8 cellular contexts compared by ENCODE assay signal in genomic region chr6:157323924-157324276, GRCh38. TPM values are rescaled to one million over a fixed set of nuclear protein-coding genes. Genes with fewer than 3 reads are reported as not detected.
DNase-seq lines count a peak whose midpoint lies in the region; ATAC-seq and TF ChIP-seq lines count a peak whose summit lies in the region.

No MANE protein-coding gene starts in this region.

- TF ChIP-seq CTCF in GM12872 (IDR thresholded peaks at IDR 0.05; ENCODE audit: insufficient read depth, low read depth, low read length) = peak; percentile 27; the same call in 1 of the 3 replicates
- peak; percentile 27 for TF ChIP-seq CTCF in kidney epithelial cell (IDR thresholded peaks at IDR 0.05; ENCODE audit: insufficient read depth, low read length, poor library complexity, severe bottlenecking)

- no peaks in the 10 kb centered on the region for H3K27me3 ChIP-seq in kidney epithelial cell (ENCODE audit: control insufficient read depth, insufficient read depth, low read length)

- H3K36me3 ChIP-seq in kidney epithelial cell (ENCODE audit: control insufficient read depth, insufficient read depth, low read length) = no peaks in the 10 kb centered on the region

- ATAC-seq in HG02798 (IDR thresholded peaks at IDR 0.05; ENCODE audit: poor library complexity, unreplicated experiment) = peak; percentile 34

- DNase-seq in SK-N-DZ (ENCODE audit: low spot score) (peak; percentile 87), kidney epithelial cell (ENCODE audit: low read depth) (no peak), GOT3 (lab: John Stamatoyannopoulos, UW) (no peak), GM19240 (ENCODE audit: insufficient read length, low spot score) (no peak)
- peak; percentile 3 for DNase-seq in central memory CD4-positive, alpha-beta T cell
- DNase-seq in stimulated activated CD4-positive, alpha-beta T cell treated with anti-CD3 and anti-CD28 coated beads, Interleukin-2, amount 100 ng/mL, for 24 hours = peak; percentile 34 to 44

- H3K4me3 ChIP-seq in kidney epithelial cell (ENCODE audit: low read depth, low read length) = peak overlapping the region; percentile 96

RNA-seq across cellular contexts. Expression of gene TMEM242, which starts 0.6 kb away (rescaled TPM):
- 7.6 and 8.4 TPM in 2 replicates for polyA plus RNA-seq in SK-N-DZ (2014; cell fraction: cytosol; rRNA removed)
- polyA plus RNA-seq in SK-N-DZ (2014; cell fraction: nucleus; rRNA removed) = 1.9 and 8.0 TPM in 2 replicates
- 6.7 and 9.6 TPM in 2 replicates for total RNA-seq in kidney epithelial cell

RNA-seq across cellular contexts. Expression of gene ZDHHC14, which starts 57.1 kb away (rescaled TPM):
- 5.5 and 5.8 TPM in 2 replicates for polyA plus RNA-seq in SK-N-DZ (2014; cell fraction: cytosol; rRNA removed)
- 5.4 and 6.8 TPM in 2 replicates for polyA plus RNA-seq in SK-N-DZ (2014; cell fraction: nucleus; rRNA removed)
- total RNA-seq in kidney epithelial cell = 9.7 and 16.4 TPM in 2 replicates

Comparison
In these comparisons a context has a peak if more than half of its experiments do, and no peak if none do; other contexts are left out.
1. DNase-seq: peak in SK-N-DZ (single experiment), central memory CD4-positive, alpha-beta T cell (single experiment) and stimulated activated CD4-positive, alpha-beta T cell treated with anti-CD3 and anti-CD28 coated beads, Interleukin-2, amount 100 ng/mL, for 24 hours (2 of 2); none in kidney epithelial cell (single experiment), GOT3 (single experiment) and GM19240 (single experiment).